In genomic region chr2:159249955-159250723, GRCh38 we compare ENCODE assay signal across 8 cellular contexts. TPM values are rescaled to one million over a fixed set of nuclear protein-coding genes. Genes with fewer than 3 reads are reported as not detected.
A peak's percentile ranks its signal among the peaks of the same experiment; 100 is the strongest.
DNase-seq lines count a peak whose midpoint lies in the region; ATAC-seq and TF ChIP-seq lines count a peak whose summit lies in the region.

No MANE protein-coding gene starts in this region.

- peaks cover 4% of the 10 kb centered on the region for H3K9me3 ChIP-seq in lower lobe of right lung

- DNase-seq in NCI-H1105 treated with DMSO at 0.1 percent for 48 hours (lab: John Stamatoyannopoulos, UW) = peak; percentile 21
- peak; percentile 79 to 87 for DNase-seq in cardiac fibroblast (ENCODE audit: low read depth in 2 of 2)
- DNase-seq in lower lobe of right lung = peak; percentile 55
- no peak for DNase-seq in HUDEP-2 (lab: John Stamatoyannopoulos, UW; ENCODE audit: unreplicated experiment in 76 of 76)
- no peak for DNase-seq in ecto neural progenitor cell (ENCODE audit: low spot score)
- no peak for DNase-seq in NCI-H187 (lab: John Stamatoyannopoulos, UW)

- ATAC-seq in GM21447 (IDR thresholded peaks at IDR 0.05; ENCODE audit: unreplicated experiment) = peak; percentile 71
- ATAC-seq in lower lobe of right lung = peak; percentile 89 to 93

- peaks cover 16% of the 10 kb centered on the region for H3K36me3 ChIP-seq in lower lobe of right lung

- no peak overlapping the region for H3K4me3 ChIP-seq in cardiac fibroblast (replicated peaks in 1 of 2; ENCODE audit: low read depth in 2 of 2, low read length in 2 of 2)
- H3K4me3 ChIP-seq in lower lobe of right lung = no peak overlapping the region

- TF ChIP-seq CTCF in C4-2B (conservative IDR thresholded peaks at IDR 0.05) (no peak; the same call in 1 of the 2 replicates), cardiac fibroblast (IDR thresholded peaks at IDR 0.05; ENCODE audit: low read depth, low read length) (no peak), lower lobe of right lung (IDR thresholded peaks at IDR 0.05) (no peak)

- H3K4me1 ChIP-seq in lower lobe of right lung = peaks cover 23% of the 10 kb centered on the region

- H3K27me3 ChIP-seq in lower lobe of right lung (ENCODE audit: low read depth) = no peaks in the 10 kb centered on the region

- H3K27ac ChIP-seq in C4-2B (peak overlapping the region; percentile 51), lower lobe of right lung (peak overlapping the region; percentile 73)

- intact Hi-C loops in lower lobe of right lung (cut with DNase I) = no loop called here

RNA-seq across cellular contexts. Expression of gene WDSUB1, which starts 36.4 kb away (rescaled TPM):
- 16.5 TPM for total RNA-seq in lower lobe of right lung

Comparison
In these comparisons a context has a peak if more than half of its experiments do, and no peak if none do; other contexts are left out.
1. DNase-seq: peak in NCI-H1105 treated with DMSO at 0.1 percent for 48 hours (single experiment), cardiac fibroblast (2 of 2) and lower lobe of right lung (single experiment); none in HUDEP-2 (0 of 76), ecto neural progenitor cell (single experiment) and NCI-H187 (0 of 2).